15 cellular contexts compared by ENCODE assay signal in genomic region chr1:45796381-45796780, GRCh38.
"Had no signal": no experiment of that assay in that cellular context is flagged by ENCODE, and none has a peak within 500 bp of the region (broad histone marks: within the 10 kb centered on the region; RNA-seq: fewer than 3 reads in every experiment).

No MANE protein-coding gene starts in this region.

- DNase-seq: activated CD4-positive, alpha-beta T cell treated with anti-CD3 and anti-CD28 coated beads for 48 hours; activated CD8-positive, alpha-beta memory T cell treated with anti-CD3 and anti-CD28 coated beads, Interleukin-2, amount 50 U/mL, for 48 hours; activated CD8-positive, alpha-beta T cell treated with anti-CD3 and anti-CD28 coated beads, Interleukin-2, amount 10 ng/mL, durations not matched to agents 7 days and 5 days; activated gamma-delta T cell; activated T-cell treated with anti-CD3 and anti-CD28 coated beads, Interleukin-2, amount 50 U/mL, for 72 hours; caudate nucleus; heart left ventricle; immature natural killer cell; pancreas; stimulated activated CD4-positive, alpha-beta T cell treated with anti-CD3 and anti-CD28 coated beads, Interleukin-15, amount 100 ng/mL, for 24 hours; stimulated activated CD4-positive, alpha-beta T cell treated with anti-CD3 and anti-CD28 coated beads, Interleukin-4, amount 100 ng/mL, for 1 hour; stimulated activated naive B cell treated with anti-CD40 and anti-IgM and Interleukin-4, amounts not matched to agents 10 μg/mL and 1 μg/mL and 100 μg/mL, for 72 hours; T-helper 1 cell had no signal

- H3K4me1 ChIP-seq: heart left ventricle, pancreas, thyroid gland had no signal

- H3K4me3 ChIP-seq: heart left ventricle, pancreas, thyroid gland had no signal

- H3K9me3 ChIP-seq: heart left ventricle, pancreas, thyroid gland had no signal

- H3K36me3 ChIP-seq: heart left ventricle, pancreas, thyroid gland had no signal

- H3K27me3 ChIP-seq: pancreas, thyroid gland had no signal

- H3K27ac ChIP-seq: heart left ventricle, pancreas, thyroid gland had no signal

- ATAC-seq: activated CD8-positive, alpha-beta T cell treated with anti-CD3 and anti-CD28 coated beads, Interleukin-2, amount 10 ng/mL, durations not matched to agents 7 days and 5 days; activated naive CD4-positive, alpha-beta T cell treated with anti-CD3 and anti-CD28 coated beads, Interleukin-2, amount 50 U/mL, for 72 hours; activated T-cell treated with anti-CD3 and anti-CD28 coated beads, Interleukin-2, amount 50 U/mL, for 72 hours; heart left ventricle; pancreas; stimulated activated naive B cell treated with anti-CD40 and anti-IgM and Interleukin-4, amounts not matched to agents 10 μg/mL and 1 μg/mL and 100 μg/mL, for 72 hours had no signal
